22 cellular contexts compared by ENCODE assay signal in the genomic region with DNA sequence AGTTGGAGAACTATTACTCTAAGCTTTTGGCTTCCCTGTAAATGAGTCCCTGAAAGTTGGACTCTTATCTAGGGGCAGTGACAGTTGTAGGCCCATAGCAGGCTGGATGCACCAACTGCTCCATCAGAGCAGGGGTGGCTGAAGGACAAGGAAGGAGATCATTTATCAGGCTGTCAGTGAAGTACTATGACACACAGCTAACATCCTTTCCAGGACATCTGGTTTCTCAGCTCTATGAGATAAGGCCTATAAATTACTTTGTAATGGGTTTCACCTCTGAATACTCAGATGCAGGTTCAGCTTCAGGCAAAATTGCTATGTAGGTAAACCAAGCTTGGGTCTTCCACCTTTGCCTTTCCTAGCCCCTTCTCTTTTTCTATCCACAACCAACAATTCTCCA.
"Had no signal": no experiment of that assay in that cellular context is flagged by ENCODE, and none has a peak within 500 bp of the region (broad histone marks: within the 10 kb centered on the region; RNA-seq: fewer than 3 reads in every experiment).

No MANE protein-coding gene starts in this region.

- H3K4me3 ChIP-seq: gastroesophageal sphincter, lung, sigmoid colon, smooth muscle cell, transverse colon, vagina had no signal

- H3K27me3 ChIP-seq: gastroesophageal sphincter, sigmoid colon, transverse colon, vagina had no signal

- H3K9me3 ChIP-seq: gastroesophageal sphincter, sigmoid colon, transverse colon, vagina had no signal

- DNase-seq: activated CD4-positive, alpha-beta memory T cell treated with anti-CD3 and anti-CD28 coated beads, Interleukin-2, amount 10 ng/mL, durations not matched to agents 7 days and 5 days; activated CD4-positive, alpha-beta T cell treated with anti-CD3 and anti-CD28 coated beads, Interleukin-2, amount 10 ng/mL, durations not matched to agents 24 days and 14 days; activated effector memory CD4-positive, alpha-beta T cell treated with anti-CD3 and anti-CD28 coated beads, Interleukin-2, amount 50 U/mL, for 16 hours; activated naive CD4-positive, alpha-beta T cell treated with anti-CD3 and anti-CD28 coated beads, Interleukin-2, amount 10 ng/mL, durations not matched to agents 7 days and 5 days; activated T-cell treated with anti-CD3 and anti-CD28 coated beads for 4 hours; head of caudate nucleus; naive thymus-derived CD4-positive, alpha-beta T cell; occipital lobe; sigmoid colon; stimulated activated CD4-positive, alpha-beta T cell treated with anti-CD3 and anti-CD28 coated beads, Interleukin-15, amount 100 ng/mL, for 24 hours; stimulated activated CD4-positive, alpha-beta T cell treated with anti-CD3 and anti-CD28 coated beads, Interleukin-2, amount 100 ng/mL, for 48 hours; stimulated activated CD8-positive, alpha-beta memory T cell treated with anti-CD3 and anti-CD28 coated beads, Interleukin-4, amount 100 ng/mL, for 48 hours; stimulated activated naive B cell treated with anti-CD40 and anti-IgM and Interleukin-4, amounts not matched to agents 10 μg/mL and 1 μg/mL and 100 μg/mL, for 72 hours; T-helper 9 cell; transverse colon had no signal

- H3K36me3 ChIP-seq: gastroesophageal sphincter, sigmoid colon, transverse colon, vagina had no signal

- H3K4me1 ChIP-seq: transverse colon, vagina had no signal

- H3K27ac ChIP-seq: epithelial cell of prostate, gastroesophageal sphincter, sigmoid colon, transverse colon, vagina had no signal

- ATAC-seq: activated CD4-positive, CD25-positive, alpha-beta regulatory T cell treated with anti-CD3 and anti-CD28 coated beads, Interleukin-2, amount 50 U/mL, for 24 hours; gastroesophageal sphincter; left lobe of liver; naive thymus-derived CD4-positive, alpha-beta T cell; stimulated activated naive B cell treated with anti-CD40 and anti-IgM and Interleukin-4, amounts not matched to agents 10 μg/mL and 1 μg/mL and 100 μg/mL, for 72 hours had no signal
